ENCODE assay signal across 1 cellular context in the genomic region with DNA sequence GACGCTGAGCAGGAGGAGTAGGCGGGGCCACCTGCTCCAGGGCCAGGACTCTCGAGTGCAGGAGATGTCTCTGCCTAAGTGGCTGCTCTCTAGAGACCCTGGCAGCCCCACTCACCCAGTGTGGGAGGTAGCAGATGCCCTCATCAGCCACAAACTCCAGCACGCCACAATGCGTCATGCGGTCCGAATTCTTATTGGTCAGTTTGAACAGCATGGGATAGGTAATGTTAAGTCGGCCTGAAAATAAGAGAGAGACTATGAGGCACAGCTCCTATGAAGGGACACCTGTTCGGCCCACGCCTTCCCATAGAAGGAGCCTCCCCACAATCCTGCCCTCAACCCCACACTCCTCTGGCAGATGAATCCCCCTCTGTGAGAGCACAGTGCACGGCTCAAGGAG.
TF ChIP-seq lines count a peak whose summit lies in the region.

No MANE protein-coding gene starts in this region.

TF ChIP-seq in K562, 482 proteins besides CTCF, POLR2A, EP300 and RAD21 (continued from another document):
- no peak for TF ChIP-seq MAZ (CRISPR knock-in tag; conservative IDR thresholded peaks at IDR 0.05 in 1 of 2, IDR thresholded peaks at IDR 0.05 in 1 of 2)
- TF ChIP-seq KDM5B (IDR thresholded peaks at IDR 0.05; ENCODE audit: insufficient replicate concordance, low read depth, low read length), result peak; percentile 36
- TF ChIP-seq ARID2 (IDR thresholded peaks at IDR 0.05), result no peak
TF ChIP-seq in K562: peak in this region for 6.
